ENCODE assay signal across 38 cellular contexts in genomic region chr3:9817437-9817836, GRCh38.
"Had no signal": no experiment of that assay in that cellular context is flagged by ENCODE, and none has a peak within 500 bp of the region (broad histone marks: within the 10 kb centered on the region; RNA-seq: fewer than 3 reads in every experiment).

No MANE protein-coding gene starts in this region.

- H3K9me3 ChIP-seq: ascending aorta, body of pancreas, MG63 had no signal

- H3K36me3 ChIP-seq: MG63, WERI-Rb-1 had no signal

- H3K27ac ChIP-seq: ascending aorta, body of pancreas, PC-9, RWPE1, WERI-Rb-1 had no signal

- H3K36me3 Mint-ChIP-seq: activated naive CD4-positive, alpha-beta T cell treated with anti-CD3 and anti-CD28 coated beads, Interleukin-2, amount 50 U/mL, for 24 hours had no signal

- H3K4me3 ChIP-seq: ascending aorta, body of pancreas, MG63, PC-9 had no signal

- H3K9me3 Mint-ChIP-seq: activated CD8-positive, alpha-beta T cell treated with anti-CD3 and anti-CD28 coated beads for 36 hours; activated naive CD4-positive, alpha-beta T cell treated with anti-CD3 and anti-CD28 coated beads, Interleukin-2, amount 50 U/mL, for 24 hours; activated naive CD8-positive, alpha-beta T cell treated with anti-CD3 and anti-CD28 coated beads, Interleukin-2, amount 10 ng/mL, durations not matched to agents 7 days and 5 days; activated T-cell treated with anti-CD3 and anti-CD28 coated beads, Interleukin-2, amount 50 U/mL, for 72 hours; activated T-helper 2 cell treated with anti-CD3 and anti-CD28 coated beads, Interferon-gamma antibody, Interleukin-2, Interleukin-4, amounts not matched to agents 10 μg/mL and 5 μg/mL and 100 μg/mL, durations not matched to agents 14 hours and 24 hours and 36 hours had no signal

- DNase-seq: activated CD4-positive, alpha-beta T cell treated with anti-CD3 and anti-CD28 coated beads for 1 hour; activated CD4-positive, alpha-beta T cell treated with anti-CD3 and anti-CD28 coated beads for 48 hours; activated CD4-positive, alpha-beta T cell treated with anti-CD3 and anti-CD28 coated beads, Interleukin-2, amount 50 U/mL, for 4 hours; activated CD4-positive, CD25-positive, alpha-beta regulatory T cell; activated CD8-positive, alpha-beta T cell treated with anti-CD3 and anti-CD28 coated beads for 36 hours; activated gamma-delta T cell; activated naive CD4-positive, alpha-beta T cell treated with Interleukin-2 at 50 U/mL for 16 hours; activated naive CD8-positive, alpha-beta T cell treated with anti-CD3 and anti-CD28 coated beads, Interleukin-2, amount 10 ng/mL, durations not matched to agents 7 days and 5 days; activated T-cell treated with anti-CD3 and anti-CD28 coated beads, Interleukin-2, amount 50 U/mL, for 1 hour; activated T-cell treated with anti-CD3 and anti-CD28 coated beads, Interleukin-2, amount 50 U/mL, for 72 hours; amygdala; body of pancreas; caudate nucleus; cerebellar nuclear complex; Karpas-422; MG63; NCI-H1048; NCI-H1105 treated with DMSO at 0.1 percent for 48 hours; NCI-H1436; NCI-H1694; NCI-H1930; NCI-H2081 treated with DMSO at 0.1 percent for 48 hours; NCI-H345; NCI-H524 treated with DMSO at 0.1 percent for 48 hours; NK-92 treated with Interleukin-12 subunit alpha and Interleukin-12 subunit beta, amount 100 ng/mL, for 24 hours; PC-9; Right ventricle myocardium superior; SW 1271; T-helper 1 cell; T-helper 2 cell; T-helper 9 cell; WERI-Rb-1 had no signal

- ATAC-seq: activated CD8-positive, alpha-beta T cell treated with anti-CD3 and anti-CD28 coated beads for 36 hours; body of pancreas had no signal

- H3K4me3 Mint-ChIP-seq: activated CD8-positive, alpha-beta T cell treated with anti-CD3 and anti-CD28 coated beads for 36 hours; activated naive CD4-positive, alpha-beta T cell treated with anti-CD3 and anti-CD28 coated beads, Interleukin-2, amount 50 U/mL, for 24 hours; activated naive CD8-positive, alpha-beta T cell treated with anti-CD3 and anti-CD28 coated beads, Interleukin-2, amount 10 ng/mL, durations not matched to agents 7 days and 5 days; activated T-cell treated with anti-CD3 and anti-CD28 coated beads, Interleukin-2, amount 50 U/mL, for 72 hours had no signal

- H3K4me2 ChIP-seq: PC-9 had no signal

- H3K4me1 ChIP-seq: ascending aorta, body of pancreas had no signal

- H3K27me3 ChIP-seq: ascending aorta, body of pancreas, MG63 had no signal

- FAIRE-seq: bronchial epithelial cell, RCC 7860 had no signal

- H2AFZ ChIP-seq: PC-9 had no signal

- H3K27ac Mint-ChIP-seq: activated CD8-positive, alpha-beta T cell treated with anti-CD3 and anti-CD28 coated beads for 36 hours; activated naive CD4-positive, alpha-beta T cell treated with anti-CD3 and anti-CD28 coated beads, Interleukin-2, amount 50 U/mL, for 24 hours; activated naive CD8-positive, alpha-beta T cell treated with anti-CD3 and anti-CD28 coated beads, Interleukin-2, amount 10 ng/mL, durations not matched to agents 7 days and 5 days; activated T-helper 2 cell treated with anti-CD3 and anti-CD28 coated beads, Interferon-gamma antibody, Interleukin-2, Interleukin-4, amounts not matched to agents 10 μg/mL and 5 μg/mL and 100 μg/mL, durations not matched to agents 14 hours and 24 hours and 36 hours had no signal

- H3K27me3 Mint-ChIP-seq: activated CD8-positive, alpha-beta T cell treated with anti-CD3 and anti-CD28 coated beads for 36 hours; activated naive CD4-positive, alpha-beta T cell treated with anti-CD3 and anti-CD28 coated beads, Interleukin-2, amount 50 U/mL, for 24 hours; activated naive CD8-positive, alpha-beta T cell treated with anti-CD3 and anti-CD28 coated beads, Interleukin-2, amount 10 ng/mL, durations not matched to agents 7 days and 5 days had no signal

- H3K4me1 Mint-ChIP-seq: activated naive CD4-positive, alpha-beta T cell treated with anti-CD3 and anti-CD28 coated beads, Interleukin-2, amount 50 U/mL, for 24 hours; activated naive CD8-positive, alpha-beta T cell treated with anti-CD3 and anti-CD28 coated beads, Interleukin-2, amount 10 ng/mL, durations not matched to agents 7 days and 5 days had no signal
